Comparison of ENCODE assay signal across 8 cellular contexts in genomic region chr17:7252176-7253043, GRCh38. TPM values are rescaled to one million over a fixed set of nuclear protein-coding genes. Genes with fewer than 3 reads are reported as not detected.
DNase-seq lines count a peak whose midpoint lies in the region; ATAC-seq and TF ChIP-seq lines count a peak whose summit lies in the region.

ELP5 (plus strand) TSS chr17:7252215; CDS start chr17:7252551, 336 bp downstream.

- WGBS in IMR-90 (ENCODE audit: extremely low coverage in 2 of 2, insufficient read length in 1 of 2), 2 experiments, result 0% methylated on average over 11 of the region's 55 CpGs; no CpG with 5 or more reads in 1 of the 2 experiments

- H2AFZ ChIP-seq in IMR-90 (replicated peaks; ENCODE audit: low read length, poor library complexity), result peak within 1 kb of the TSS; percentile 99
- peak within 1 kb of the TSS; percentile 79 for H2AFZ ChIP-seq in PC-3 (ENCODE audit: low read length)

- H3K9me2 ChIP-seq in PC-3 (replicated peaks; ENCODE audit: low read length), result no peaks in the 10 kb centered on the region

- H2BK20ac ChIP-seq in IMR-90 (ENCODE audit: low read depth, low read length), result no peak within 1 kb of the TSS

- H2AK9ac ChIP-seq in IMR-90 (replicated peaks; ENCODE audit: low read depth, low read length, poor library complexity), result peak within 1 kb of the TSS; percentile 99

- peaks cover 42% of the 10 kb centered on the region for H3K4me1 Mint-ChIP-seq in activated T-helper 1 cell treated with anti-CD3 and anti-CD28 coated beads, Interleukin-12 subunit alpha, Interleukin-12 subunit beta, Interleukin-2, Interleukin-4 antibody, amounts not matched to agents 30 ng/mL and 10 ng/mL and 1 ng/mL, durations not matched to agents 14 hours and 24 hours and 36 hours (ENCODE audit: low read depth)
- H3K4me1 Mint-ChIP-seq in naive thymus-derived CD8-positive, alpha-beta T cell, result peaks cover 22 to 51% (median 46%) of the 10 kb centered on the region in 4 donors

- peak within 1 kb of the TSS; percentile 93 for H4K91ac ChIP-seq in IMR-90 (ENCODE audit: insufficient read depth, low read depth, low read length)

- intact Hi-C loops in IMR-90 (cut with micrococcal nuclease), result no loop called here
- intact Hi-C loops in PC-3 (cut with micrococcal nuclease), result loop anchor here (1.0 to 2.0 kb wide), 2 partner anchors 10 to 28 kb away; partner anchors contain the start of genes CLDN7 and SLC2A4
- intact Hi-C loops in activated T-helper 1 cell treated with anti-CD3 and anti-CD28 coated beads, Interleukin-12 subunit alpha, Interleukin-12 subunit beta, Interleukin-2, Interleukin-4 antibody, amounts not matched to agents 30 ng/mL and 10 ng/mL and 1 ng/mL, durations not matched to agents 14 hours and 24 hours and 36 hours (cut with micrococcal nuclease), result loop anchor here (1.0 to 5.0 kb wide), 11 partner anchors 13 to 434 kb away; partner anchors contain the start of genes ACADVL, DLG4, EIF5A and PHF23

- H3K9me1 ChIP-seq in IMR-90 (ENCODE audit: insufficient read depth, low read length), result peaks cover 10% of the 10 kb centered on the region

- H2BK15ac ChIP-seq in IMR-90 (ENCODE audit: low read depth, low read length), result peak within 1 kb of the TSS; percentile 65; the same call in 1 of the 3 replicates

- no peaks in the 10 kb centered on the region for H3K9me3 Mint-ChIP-seq in activated T-helper 1 cell treated with anti-CD3 and anti-CD28 coated beads, Interleukin-12 subunit alpha, Interleukin-12 subunit beta, Interleukin-2, Interleukin-4 antibody, amounts not matched to agents 30 ng/mL and 10 ng/mL and 1 ng/mL, durations not matched to agents 14 hours and 24 hours and 36 hours
- no peaks in the 10 kb centered on the region for H3K9me3 Mint-ChIP-seq in naive thymus-derived CD8-positive, alpha-beta T cell

- H3K27me3 ChIP-seq in IMR-90 (ENCODE audit: control insufficient read depth, insufficient read depth, low read length), result no peaks in the 10 kb centered on the region
- H3K27me3 ChIP-seq in PC-3 (ENCODE audit: low read length), result no peaks in the 10 kb centered on the region

- ATAC-seq in GM21528 (IDR thresholded peaks at IDR 0.05; ENCODE audit: low FRiP score, unreplicated experiment) (peak; percentile 49), IMR-90 (ENCODE audit: low read depth) (peak; percentile 71), PC-3 (peak; percentile 67)
- ATAC-seq in naive thymus-derived CD8-positive, alpha-beta T cell, result peak; percentile 57 to 63
- ATAC-seq in stimulated activated naive CD8-positive, alpha-beta T cell treated with anti-CD3 and anti-CD28 coated beads, Interleukin-15, Interleukin-2, amounts not matched to agents 100 U/mL and 50 U/mL, for 24 hours, result peak; percentile 73

- DNase-seq in DMS53 treated with DMSO at 0.1 percent for 48 hours (lab: John Stamatoyannopoulos, UW; ENCODE audit: unreplicated experiment) (peak; percentile 87), IMR-90 (peak; percentile 94), PC-3 (peak; percentile 86), fibroblast of gingiva (ENCODE audit: low read depth) (peak; percentile 94)
- DNase-seq in activated T-helper 1 cell treated with anti-CD3 and anti-CD28 coated beads, Interleukin-12 subunit alpha, Interleukin-12 subunit beta, Interleukin-2, Interleukin-4 antibody, amounts not matched to agents 30 ng/mL and 10 ng/mL and 1 ng/mL, durations not matched to agents 14 hours and 24 hours and 36 hours (ENCODE audit: low spot score), result peak; percentile 86
- DNase-seq in naive thymus-derived CD8-positive, alpha-beta T cell, result peak in 8 of 10 donors; percentile 71 to 99 (median 82)
- peak; percentile 99 for DNase-seq in stimulated activated naive CD8-positive, alpha-beta T cell treated with anti-CD3 and anti-CD28 coated beads, Interleukin-15, Interleukin-2, amounts not matched to agents 100 U/mL and 50 U/mL, for 24 hours

- TSS peak; percentile 34 for BruUV-seq in IMR-90 (replicated peaks; lab: Mats Ljungman, UMichigan)
- TSS peak; percentile 69 for BruUV-seq in PC-3 (replicated peaks; lab: Mats Ljungman, UMichigan)

- H3K4me2 ChIP-seq in IMR-90 (ENCODE audit: low read depth, low read length) (peak within 1 kb of the TSS; percentile 99), PC-3 (ENCODE audit: low read length) (peak within 1 kb of the TSS; percentile 95)

- peak within 1 kb of the TSS; percentile 71 for H3K4me3 ChIP-seq in IMR-90 (ENCODE audit: insufficient read depth, low read depth, low read length)
- peak within 1 kb of the TSS; percentile 92 for H3K4me3 ChIP-seq in PC-3 (ENCODE audit: low read length)

- peak within 1 kb of the TSS; percentile 94 for H3K56ac ChIP-seq in IMR-90 (ENCODE audit: extremely low read depth, insufficient read depth, low read length)

- H3K18ac ChIP-seq in IMR-90 (ENCODE audit: low read depth, low read length), result peak within 1 kb of the TSS; percentile 51

- peak within 1 kb of the TSS; percentile 93 for H3K23ac ChIP-seq in IMR-90 (ENCODE audit: low read depth, low read length)

- peak; percentile 88 for TF ChIP-seq POLR2A in IMR-90 (IDR thresholded peaks at IDR 0.05; ENCODE audit: low read depth, low read length)

- H3K36me3 ChIP-seq in IMR-90 (ENCODE audit: control insufficient read depth, insufficient read depth, low read length) (peaks cover 15% of the 10 kb centered on the region), PC-3 (ENCODE audit: low read depth, low read length) (peaks cover 3% of the 10 kb centered on the region; the same call in 1 of the 2 replicates)

- H3K27ac ChIP-seq in IMR-90 (ENCODE audit: insufficient read depth, low read length) (peak within 1 kb of the TSS; percentile 93), PC-3 (ENCODE audit: low read length) (peak within 1 kb of the TSS; percentile 96)

- peak within 1 kb of the TSS; percentile 91 for H3K14ac ChIP-seq in IMR-90 (replicated peaks; ENCODE audit: low read depth, low read length)

- peak within 1 kb of the TSS; percentile 91 for H4K5ac ChIP-seq in IMR-90 (ENCODE audit: low read depth, low read length)

- H4K8ac ChIP-seq in IMR-90 (ENCODE audit: low read depth in 2 of 2, low read length in 2 of 2), result peak within 1 kb of the TSS; percentile 90 to 98

- H2AK5ac ChIP-seq in IMR-90 (ENCODE audit: low read depth, low read length), result peak within 1 kb of the TSS; percentile 95

- no peaks in the 10 kb centered on the region for H3F3A ChIP-seq in PC-3 (ENCODE audit: low read length, unreplicated experiment)

- peaks cover 7 to 44% of the 10 kb centered on the region in 2 experiments; a peak in 3 of 4 replicates for H3K79me1 ChIP-seq in IMR-90 (ENCODE audit: low read depth in 1 of 2, low read length in 2 of 2)

- 0 out of 2 replicates have a peak, but pooled peaks have one; percentile 19 for TF ChIP-seq CTCF in IMR-90 (conservative IDR thresholded peaks at IDR 0.05; ENCODE audit: low read depth, low read length)
- peak; percentile 43; the same call in 1 of the 2 replicates for TF ChIP-seq CTCF in PC-3 (conservative IDR thresholded peaks at IDR 0.05; ENCODE audit: low read depth, low read length)

- dilution Hi-C loops in IMR-90 (cut with HindIII; ENCODE audit: low sequenced_read_pairs, unreplicated experiment), result no loop called here

- H4K20me1 ChIP-seq in IMR-90 (ENCODE audit: insufficient read depth, low read length) (peaks cover 9% of the 10 kb centered on the region; the same call in 1 of the 2 replicates), PC-3 (ENCODE audit: low read length) (0 out of 2 replicates have a peak, but pooled peaks cover 5% of the 10 kb centered on the region)

- peaks cover 31% of the 10 kb centered on the region for H3K36me3 Mint-ChIP-seq in activated T-helper 1 cell treated with anti-CD3 and anti-CD28 coated beads, Interleukin-12 subunit alpha, Interleukin-12 subunit beta, Interleukin-2, Interleukin-4 antibody, amounts not matched to agents 30 ng/mL and 10 ng/mL and 1 ng/mL, durations not matched to agents 14 hours and 24 hours and 36 hours (ENCODE audit: low read depth)
- H3K36me3 Mint-ChIP-seq in naive thymus-derived CD8-positive, alpha-beta T cell, result peaks cover 0 to 45% (median 2%) of the 10 kb centered on the region in 3 donors

- peak within 1 kb of the TSS; percentile 98 for H3K4me3 Mint-ChIP-seq in activated T-helper 1 cell treated with anti-CD3 and anti-CD28 coated beads, Interleukin-12 subunit alpha, Interleukin-12 subunit beta, Interleukin-2, Interleukin-4 antibody, amounts not matched to agents 30 ng/mL and 10 ng/mL and 1 ng/mL, durations not matched to agents 14 hours and 24 hours and 36 hours
- H3K4me3 Mint-ChIP-seq in naive thymus-derived CD8-positive, alpha-beta T cell, result peak within 1 kb of the TSS; percentile 91 to 98 (median 95)

- no peak; the same call in 1 of the 2 replicates for TF ChIP-seq RAD21 in IMR-90 (IDR thresholded peaks at IDR 0.05; ENCODE audit: low read length)

- H2BK5ac ChIP-seq in IMR-90 (ENCODE audit: low read depth, low read length, poor library complexity, severe bottlenecking), result peak within 1 kb of the TSS; percentile 94

- H3K4ac ChIP-seq in IMR-90 (ENCODE audit: low read depth, low read length), result peak within 1 kb of the TSS; percentile 96

- H3K9me3 ChIP-seq in IMR-90 (ENCODE audit: control insufficient read depth, insufficient read depth, low read length), result no peaks in the 10 kb centered on the region
- H3K9me3 ChIP-seq in PC-3 (ENCODE audit: low read length), result no peaks in the 10 kb centered on the region

- H3K79me2 ChIP-seq in PC-3 (ENCODE audit: low read length), result peaks cover 69% of the 10 kb centered on the region

- POLR2A ChIA-PET in IMR-90 (lab: Charles Lee; ENCODE audit: unreplicated experiment) (no interaction called here), PC-3 (lab: Charles Lee; ENCODE audit: unreplicated experiment) (no interaction called here)
- POLR2A ChIA-PET in naive thymus-derived CD8-positive, alpha-beta T cell (lab: Charles Lee), result interaction anchor here (1.0 to 5.6 kb wide), 4 partner anchors 13 to 61 kb away, joined by 3 to 89 read pairs (median 9); partner anchors contain the start of genes DVL2, GABARAP and PHF23

- H2BK120ac ChIP-seq in IMR-90 (ENCODE audit: low read depth, low read length), result peak within 1 kb of the TSS; percentile 73

- in situ Hi-C loops in IMR-90 (cut with MboI; ENCODE audit: low sequenced_read_pairs), result no loop called here

- peak within 1 kb of the TSS; percentile 88 for H3K9ac ChIP-seq in IMR-90 (ENCODE audit: low read depth, low read length)
- peak within 1 kb of the TSS; percentile 96 for H3K9ac ChIP-seq in PC-3 (ENCODE audit: low read length)

- H3K27ac Mint-ChIP-seq in activated T-helper 1 cell treated with anti-CD3 and anti-CD28 coated beads, Interleukin-12 subunit alpha, Interleukin-12 subunit beta, Interleukin-2, Interleukin-4 antibody, amounts not matched to agents 30 ng/mL and 10 ng/mL and 1 ng/mL, durations not matched to agents 14 hours and 24 hours and 36 hours, result peak within 1 kb of the TSS; percentile 99
- H3K27ac Mint-ChIP-seq in naive thymus-derived CD8-positive, alpha-beta T cell, result peak within 1 kb of the TSS; percentile 90 to 100 (median 100)

- H3K27me3 Mint-ChIP-seq in activated T-helper 1 cell treated with anti-CD3 and anti-CD28 coated beads, Interleukin-12 subunit alpha, Interleukin-12 subunit beta, Interleukin-2, Interleukin-4 antibody, amounts not matched to agents 30 ng/mL and 10 ng/mL and 1 ng/mL, durations not matched to agents 14 hours and 24 hours and 36 hours (ENCODE audit: insufficient read depth), result peaks cover 5% of the 10 kb centered on the region
- H3K27me3 Mint-ChIP-seq in naive thymus-derived CD8-positive, alpha-beta T cell, result no peaks in the 10 kb centered on the region

- H3K4me1 ChIP-seq in IMR-90 (ENCODE audit: control insufficient read depth, insufficient read depth, low read length), result peaks cover 8% of the 10 kb centered on the region
- H3K4me1 ChIP-seq in PC-3 (ENCODE audit: insufficient read depth, low read length), result peaks cover 21% of the 10 kb centered on the region

- CTCF ChIA-PET in IMR-90 (lab: Yijun Ruan, JAX), result no interaction called here
- CTCF ChIA-PET in PC-3 (lab: Charles Lee), result no interaction called here

RNA-seq across cellular contexts. Expression of gene ELP5, which starts in this region (rescaled TPM):
- total RNA-seq in IMR-90 (2012; rRNA removed) (46.6 and 48.0 TPM in 2 replicates), PC-3 (2014; rRNA removed) (60.5 and 67.5 TPM in 2 replicates)
- polyA plus RNA-seq in IMR-90 (2012; rRNA removed), result 38.6 and 39.3 TPM in 2 replicates
- polyA plus RNA-seq in IMR-90 (2012; cell fraction: cytosol; rRNA removed), result 31.1 and 38.5 TPM in 2 replicates
- polyA plus RNA-seq in IMR-90 (2012; cell fraction: nucleus; rRNA removed; ENCODE audit: low replicate concordance), result 45.8 and 52.9 TPM in 2 replicates
- 73.6 and 75.5 TPM in 2 replicates for total RNA-seq in activated T-helper 1 cell treated with anti-CD3 and anti-CD28 coated beads, Interleukin-12 subunit alpha, Interleukin-12 subunit beta, Interleukin-2, Interleukin-4 antibody, amounts not matched to agents 30 ng/mL and 10 ng/mL and 1 ng/mL, durations not matched to agents 14 hours and 24 hours and 36 hours
- 10 to 100 TPM; 35.1 to 36.1 TPM for total RNA-seq in naive thymus-derived CD8-positive, alpha-beta T cell
- polyA plus RNA-seq in naive thymus-derived CD8-positive, alpha-beta T cell, result 10 to 100 TPM; 55.5 to 94.0 (median 70.8) TPM

Comparison
In these comparisons a context has a peak if more than half of its experiments do, and no peak if none do; other contexts are left out.
1. Peak in every context shown above with its lines: DNase-seq, ATAC-seq, H3K4me3 ChIP-seq and H3K27ac ChIP-seq.